ENCODE assay signal across 1 cellular context in the genomic region with DNA sequence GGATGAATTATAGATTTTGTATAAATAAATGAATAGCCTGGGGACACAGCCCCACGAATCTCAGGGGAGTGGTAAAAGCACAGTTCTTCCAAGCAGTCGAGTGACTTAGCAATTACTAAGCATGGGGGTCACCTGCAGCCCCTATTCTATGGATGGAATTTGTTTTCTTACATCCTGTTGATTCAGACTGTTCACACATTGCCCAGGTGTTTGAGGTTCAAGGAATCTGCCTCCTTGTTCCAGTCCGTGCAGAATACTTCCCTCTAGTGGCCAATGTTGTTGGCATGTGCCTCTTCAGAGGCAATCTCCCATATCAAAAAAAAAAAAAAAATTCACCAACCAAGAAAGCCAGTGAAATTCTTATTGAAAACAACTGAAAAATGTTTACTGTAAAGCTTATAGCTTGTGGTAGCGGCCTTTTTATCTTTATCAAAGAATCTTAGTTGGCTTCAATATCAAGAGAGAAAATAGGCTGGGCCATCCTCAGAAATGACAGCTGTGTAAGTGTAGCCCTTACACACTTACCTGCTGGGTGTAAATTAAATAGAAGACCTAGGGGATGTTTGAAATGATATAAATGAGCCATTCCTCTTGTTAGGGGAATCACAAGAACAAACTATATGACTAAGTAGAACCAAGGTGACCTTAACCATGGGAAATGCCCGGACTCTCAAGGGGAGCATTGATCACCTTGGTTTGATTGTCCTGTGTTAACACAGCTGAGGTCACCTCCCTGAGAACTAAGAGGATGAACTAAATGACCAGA.
TF ChIP-seq lines count a peak whose summit lies in the region.

No MANE protein-coding gene starts in this region.

TF ChIP-seq in HepG2, 621 proteins besides CTCF, POLR2A, EP300 and RAD21:
- TF ChIP-seq STAG1 (CRISPR knock-in tag; IDR thresholded peaks at IDR 0.05), result peak; percentile 33; the same call in 1 of the 2 replicates
- TF ChIP-seq IRF2 (CRISPR knock-in tag; IDR thresholded peaks at IDR 0.05), result no peak
- no peak for TF ChIP-seq REXO4 (CRISPR knock-in tag; IDR thresholded peaks at IDR 0.05; ENCODE audit: borderline replicate concordance)
- TF ChIP-seq ZNF362 (CRISPR knock-in tag; IDR thresholded peaks at IDR 0.05; ENCODE audit: borderline replicate concordance), result peak; percentile 21; the same call in 1 of the 2 replicates
